Comparison of ENCODE assay signal across 19 cellular contexts in the genomic region with DNA sequence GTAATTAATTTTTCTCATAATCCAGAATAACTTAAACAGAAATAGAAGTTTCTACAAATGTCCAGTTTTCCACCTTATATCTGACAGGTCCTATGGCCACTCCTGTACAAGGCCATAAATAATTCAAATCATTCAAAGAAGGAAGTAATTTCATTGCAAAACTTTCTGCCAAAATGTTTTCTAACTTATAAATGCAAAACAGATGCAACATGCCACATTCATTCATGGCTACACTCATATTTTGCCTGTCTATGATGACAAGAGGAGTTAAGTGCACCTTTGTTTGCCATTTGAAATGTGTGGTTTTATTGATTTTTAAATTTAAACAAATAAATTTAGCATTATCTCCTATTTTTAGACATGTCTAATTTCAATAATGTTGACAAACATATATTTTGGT. TPM values are rescaled to one million over a fixed set of nuclear protein-coding genes. Genes with fewer than 3 reads are reported as not detected.
A peak's percentile ranks its signal among the peaks of the same experiment; 100 is the strongest.
DNase-seq lines count a peak whose midpoint lies in the region; ATAC-seq, FAIRE-seq and TF ChIP-seq lines count a peak whose summit lies in the region.
"Had no signal": no experiment of that assay in that cellular context is flagged by ENCODE, and none has a peak within 500 bp of the region (broad histone marks: within the 10 kb centered on the region; RNA-seq: fewer than 3 reads in every experiment).

No MANE protein-coding gene starts in this region.

- H3K4me2 ChIP-seq in keratinocyte (ENCODE audit: control insufficient read depth, extremely low read depth, insufficient read depth, low read depth, low read length), result peak overlapping the region; percentile 7

- no peak overlapping the region for H3K27ac ChIP-seq in keratinocyte (ENCODE audit: control insufficient read depth, insufficient read depth, low read length)

- no peak overlapping the region for H3K4me3 ChIP-seq in keratinocyte (ENCODE audit: control insufficient read depth in 2 of 3, extremely low read depth in 1 of 3, insufficient read depth in 2 of 3, low read depth in 1 of 3, low read length in 3 of 3)

- ATAC-seq in SK-N-SH treated with all-trans-retinoic acid at 6 μM for 48 hours, result peak; percentile 47
- ATAC-seq: Panc1 had no signal

- dilution Hi-C loops in keratinocyte (cut with MboI; ENCODE audit: extremely low pct_ligation_motif_present, low sequenced_read_pairs), result no loop called here

- no peaks in the 10 kb centered on the region for H3K27me3 Mint-ChIP-seq in type B pancreatic cell
- H3K27me3 Mint-ChIP-seq: CD4-positive, CD25-positive, alpha-beta regulatory T cell had no signal

- no peaks in the 10 kb centered on the region for H3K36me3 ChIP-seq in keratinocyte (ENCODE audit: control insufficient read depth in 2 of 2, extremely low read depth in 1 of 2, insufficient read depth in 2 of 2, low read length in 2 of 2)
- H3K36me3 ChIP-seq: BE2C had no signal

- H3K9me3 ChIP-seq in keratinocyte (ENCODE audit: control insufficient read depth, low read depth, low read length), result no peaks in the 10 kb centered on the region
- H3K9me3 ChIP-seq: BE2C had no signal

- no peaks in the 10 kb centered on the region for H4K20me1 ChIP-seq in keratinocyte (ENCODE audit: control insufficient read depth, extremely low read depth, insufficient read depth, low read length)

- H3K9me1 ChIP-seq in keratinocyte (ENCODE audit: control insufficient read depth, extremely low read depth, insufficient read depth, low read length), result no peaks in the 10 kb centered on the region

- no peaks in the 10 kb centered on the region for H3K27me3 ChIP-seq in keratinocyte (ENCODE audit: control insufficient read depth, extremely low read depth, insufficient read depth, low read length)
- H3K27me3 ChIP-seq: BE2C had no signal

- H3K79me2 ChIP-seq in keratinocyte (ENCODE audit: control insufficient read depth, insufficient read depth, low read length), result peaks cover 2% of the 10 kb centered on the region

- DNase-seq in NOMO-1 treated with DMSO at 0.1 percent for 48 hours (lab: John Stamatoyannopoulos, UW; ENCODE audit: unreplicated experiment) (peak; percentile 28), NOMO-1 treated with dmso at 0.1 percent for 144 hours (lab: John Stamatoyannopoulos, UW; ENCODE audit: unreplicated experiment) (no peak), keratinocyte (ENCODE audit: low read depth, low spot score) (no peak), type B pancreatic cell (ENCODE audit: extremely low spot score, unreplicated experiment) (no peak), NCI-H187 treated with DMSO at 0.1 percent for 48 hours (lab: John Stamatoyannopoulos, UW) (no peak), DMS79 treated with DMSO at 0.1 percent for 48 hours (lab: John Stamatoyannopoulos, UW) (no peak)
- DNase-seq in activated CD4-positive, alpha-beta T cell treated with anti-CD3 and anti-CD28 coated beads, Interleukin-2, amount 50 U/mL, for 1 hour, result no peak
- DNase-seq: 8988T; BE2C; CD4-positive, CD25-positive, alpha-beta regulatory T cell; COR-L47; H7; NCI-H1092 treated with DMSO at 0.1 percent for 48 hours; NCI-H146; NCI-H2081; NCI-H446; NCI-H774 had no signal

- H3K27ac Mint-ChIP-seq in type B pancreatic cell, result peak overlapping the region; percentile 39
- H3K27ac Mint-ChIP-seq: CD4-positive, CD25-positive, alpha-beta regulatory T cell had no signal

- peaks cover 12% of the 10 kb centered on the region for H3K4me1 Mint-ChIP-seq in type B pancreatic cell (ENCODE audit: unreplicated experiment)

- H3K4me1 ChIP-seq in keratinocyte (ENCODE audit: control insufficient read depth, extremely low read depth, insufficient read depth, low read length), result peaks cover 21% of the 10 kb centered on the region

- H3K36me3 Mint-ChIP-seq in type B pancreatic cell, result peaks cover 23% of the 10 kb centered on the region

- no peak overlapping the region for H2AFZ ChIP-seq in keratinocyte (ENCODE audit: control insufficient read depth, low read length)

- H3K9me3 Mint-ChIP-seq in type B pancreatic cell, result peaks cover 3% of the 10 kb centered on the region
- H3K9me3 Mint-ChIP-seq: CD4-positive, CD25-positive, alpha-beta regulatory T cell had no signal

- no peak for FAIRE-seq in keratinocyte (lab: Jason Lieb, UNC)

- no peak overlapping the region for H3K9ac ChIP-seq in keratinocyte (ENCODE audit: control insufficient read depth, extremely low read depth, insufficient read depth, low read length)

- H3K4me3 Mint-ChIP-seq in type B pancreatic cell, result no peak overlapping the region
- H3K4me3 Mint-ChIP-seq: CD4-positive, CD25-positive, alpha-beta regulatory T cell had no signal

- TF ChIP-seq CTCF in keratinocyte (optimal IDR thresholded peaks at IDR 0.05 in 1 of 3, IDR thresholded peaks at IDR 0.05 in 1 of 3, conservative IDR thresholded peaks at IDR 0.05 in 1 of 3; ENCODE audit: extremely low read depth in 1 of 3, insufficient read depth in 2 of 3, low read length in 3 of 3) (no peak), type B pancreatic cell (conservative IDR thresholded peaks at IDR 0.05) (no peak)

TF ChIP-seq in SK-N-SH treated with all-trans-retinoic acid at 6 μM for 48 hours, 23 proteins besides CTCF, POLR2A, EP300 and RAD21 (continues in another document):
- TF ChIP-seq, protein P1, sequence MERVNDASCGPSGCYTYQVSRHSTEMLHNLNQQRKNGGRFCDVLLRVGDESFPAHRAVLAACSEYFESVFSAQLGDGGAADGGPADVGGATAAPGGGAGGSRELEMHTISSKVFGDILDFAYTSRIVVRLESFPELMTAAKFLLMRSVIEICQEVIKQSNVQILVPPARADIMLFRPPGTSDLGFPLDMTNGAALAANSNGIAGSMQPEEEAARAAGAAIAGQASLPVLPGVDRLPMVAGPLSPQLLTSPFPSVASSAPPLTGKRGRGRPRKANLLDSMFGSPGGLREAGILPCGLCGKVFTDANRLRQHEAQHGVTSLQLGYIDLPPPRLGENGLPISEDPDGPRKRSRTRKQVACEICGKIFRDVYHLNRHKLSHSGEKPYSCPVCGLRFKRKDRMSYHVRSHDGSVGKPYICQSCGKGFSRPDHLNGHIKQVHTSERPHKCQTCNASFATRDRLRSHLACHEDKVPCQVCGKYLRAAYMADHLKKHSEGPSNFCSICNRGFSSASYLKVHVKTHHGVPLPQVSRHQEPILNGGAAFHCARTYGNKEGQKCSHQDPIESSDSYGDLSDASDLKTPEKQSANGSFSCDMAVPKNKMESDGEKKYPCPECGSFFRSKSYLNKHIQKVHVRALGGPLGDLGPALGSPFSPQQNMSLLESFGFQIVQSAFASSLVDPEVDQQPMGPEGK (CRISPR knock-in tag; IDR thresholded peaks at IDR 0.05; ENCODE audit: borderline replicate concordance), result no peak
- TF ChIP-seq TCF4 (CRISPR knock-in tag; IDR thresholded peaks at IDR 0.05; ENCODE audit: borderline replicate concordance) (no peak), GLIS3 (CRISPR knock-in tag; IDR thresholded peaks at IDR 0.05) (no peak), ISL1 (CRISPR knock-in tag; IDR thresholded peaks at IDR 0.05) (0 out of 2 replicates have a peak, but pooled peaks have one; percentile 24), CSDC2 (CRISPR knock-in tag; IDR thresholded peaks at IDR 0.05) (no peak), ZNF8 (CRISPR knock-in tag; IDR thresholded peaks at IDR 0.05) (no peak), ZFP3 (CRISPR knock-in tag; IDR thresholded peaks at IDR 0.05) (no peak)
- TF ChIP-seq, protein P2, sequence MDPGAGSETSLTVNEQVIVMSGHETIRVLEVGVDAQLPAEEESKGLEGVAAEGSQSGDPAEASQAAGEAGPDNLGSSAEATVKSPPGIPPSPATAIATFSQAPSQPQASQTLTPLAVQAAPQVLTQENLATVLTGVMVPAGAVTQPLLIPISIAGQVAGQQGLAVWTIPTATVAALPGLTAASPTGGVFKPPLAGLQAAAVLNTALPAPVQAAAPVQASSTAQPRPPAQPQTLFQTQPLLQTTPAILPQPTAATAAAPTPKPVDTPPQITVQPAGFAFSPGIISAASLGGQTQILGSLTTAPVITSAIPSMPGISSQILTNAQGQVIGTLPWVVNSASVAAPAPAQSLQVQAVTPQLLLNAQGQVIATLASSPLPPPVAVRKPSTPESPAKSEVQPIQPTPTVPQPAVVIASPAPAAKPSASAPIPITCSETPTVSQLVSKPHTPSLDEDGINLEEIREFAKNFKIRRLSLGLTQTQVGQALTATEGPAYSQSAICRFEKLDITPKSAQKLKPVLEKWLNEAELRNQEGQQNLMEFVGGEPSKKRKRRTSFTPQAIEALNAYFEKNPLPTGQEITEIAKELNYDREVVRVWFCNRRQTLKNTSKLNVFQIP (CRISPR knock-in tag; IDR thresholded peaks at IDR 0.05; ENCODE audit: borderline replicate concordance, low read depth), result no peak
- TF ChIP-seq, protein P3, sequence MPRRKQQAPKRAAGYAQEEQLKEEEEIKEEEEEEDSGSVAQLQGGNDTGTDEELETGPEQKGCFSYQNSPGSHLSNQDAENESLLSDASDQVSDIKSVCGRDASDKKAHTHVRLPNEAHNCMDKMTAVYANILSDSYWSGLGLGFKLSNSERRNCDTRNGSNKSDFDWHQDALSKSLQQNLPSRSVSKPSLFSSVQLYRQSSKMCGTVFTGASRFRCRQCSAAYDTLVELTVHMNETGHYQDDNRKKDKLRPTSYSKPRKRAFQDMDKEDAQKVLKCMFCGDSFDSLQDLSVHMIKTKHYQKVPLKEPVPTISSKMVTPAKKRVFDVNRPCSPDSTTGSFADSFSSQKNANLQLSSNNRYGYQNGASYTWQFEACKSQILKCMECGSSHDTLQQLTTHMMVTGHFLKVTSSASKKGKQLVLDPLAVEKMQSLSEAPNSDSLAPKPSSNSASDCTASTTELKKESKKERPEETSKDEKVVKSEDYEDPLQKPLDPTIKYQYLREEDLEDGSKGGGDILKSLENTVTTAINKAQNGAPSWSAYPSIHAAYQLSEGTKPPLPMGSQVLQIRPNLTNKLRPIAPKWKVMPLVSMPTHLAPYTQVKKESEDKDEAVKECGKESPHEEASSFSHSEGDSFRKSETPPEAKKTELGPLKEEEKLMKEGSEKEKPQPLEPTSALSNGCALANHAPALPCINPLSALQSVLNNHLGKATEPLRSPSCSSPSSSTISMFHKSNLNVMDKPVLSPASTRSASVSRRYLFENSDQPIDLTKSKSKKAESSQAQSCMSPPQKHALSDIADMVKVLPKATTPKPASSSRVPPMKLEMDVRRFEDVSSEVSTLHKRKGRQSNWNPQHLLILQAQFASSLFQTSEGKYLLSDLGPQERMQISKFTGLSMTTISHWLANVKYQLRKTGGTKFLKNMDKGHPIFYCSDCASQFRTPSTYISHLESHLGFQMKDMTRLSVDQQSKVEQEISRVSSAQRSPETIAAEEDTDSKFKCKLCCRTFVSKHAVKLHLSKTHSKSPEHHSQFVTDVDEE (CRISPR knock-in tag; IDR thresholded peaks at IDR 0.05), result no peak

RNA-seq across cellular contexts. Expression of a gene that starts 34.3 kb away (rescaled TPM):
- polyA plus RNA-seq in keratinocyte, result 6.3 to 7.6 TPM (median 7.3 TPM) in 3 replicates
- polyA plus RNA-seq in keratinocyte (2011; ENCODE audit: low read depth), result 17.7 TPM
- 2.1 and 3.5 TPM in 2 replicates for polyA plus RNA-seq in keratinocyte (2011; cell fraction: cytosol; rRNA removed)
- polyA plus RNA-seq in keratinocyte (2011; cell fraction: nucleus; rRNA removed), result 12.7 and 15.0 TPM in 2 replicates
- 2.8 and 7.5 TPM in 2 replicates for polyA plus RNA-seq in keratinocyte (2012; ENCODE audit: low replicate concordance)
- polyA minus RNA-seq in keratinocyte, result 8.8 to 48.7 TPM (median 25.2 TPM) in 3 replicates
- polyA minus RNA-seq in keratinocyte (2011; cell fraction: cytosol; rRNA and poly(A)+ RNA removed), result 6.1 TPM
- 43.1 and 89.3 TPM in 2 replicates for polyA minus RNA-seq in keratinocyte (2011; cell fraction: nucleus; rRNA and poly(A)+ RNA removed)
- 33.7 and 80.6 TPM in 2 replicates for total RNA-seq in type B pancreatic cell (ENCODE audit: low replicate concordance)
